Comparison of ENCODE assay signal across 18 cellular contexts in the genomic region with DNA sequence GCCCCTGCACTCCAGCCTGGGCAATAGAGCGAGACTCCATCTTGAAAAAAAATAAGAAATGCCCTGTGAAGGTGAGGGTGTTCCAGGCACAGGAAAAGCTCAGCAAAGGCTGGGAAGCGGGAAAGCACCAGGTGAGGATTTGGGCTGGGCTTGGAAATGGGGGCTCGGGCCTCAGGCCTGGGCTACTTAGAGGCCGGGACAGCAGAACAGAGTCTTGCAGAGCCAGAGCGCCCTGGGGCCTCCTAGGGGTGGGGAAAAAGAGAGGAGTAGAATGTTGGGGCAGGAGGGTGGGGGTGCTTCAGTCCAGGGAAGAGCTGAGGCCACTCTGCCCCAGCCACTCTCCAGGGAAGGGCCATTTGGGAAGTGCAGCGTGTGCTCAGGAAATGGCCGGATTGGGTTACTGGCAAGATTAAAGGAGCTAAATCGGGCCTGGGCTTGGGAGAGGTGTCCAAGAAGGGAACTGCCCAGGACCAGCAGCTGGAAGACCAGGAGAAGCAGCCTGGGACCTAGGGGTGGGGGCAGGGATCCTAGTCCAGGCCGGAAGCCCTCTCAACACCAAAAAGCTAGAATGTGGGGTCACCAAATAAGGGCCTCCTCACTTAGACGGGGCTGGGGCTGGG. TPM values are rescaled to one million over a fixed set of nuclear protein-coding genes. Genes with fewer than 3 reads are reported as not detected.
DNase-seq lines count a peak whose midpoint lies in the region; ATAC-seq and TF ChIP-seq lines count a peak whose summit lies in the region.
"Had no signal": no experiment of that assay in that cellular context is flagged by ENCODE, and none has a peak within 500 bp of the region (broad histone marks: within the 10 kb centered on the region; RNA-seq: fewer than 3 reads in every experiment).

No MANE protein-coding gene starts in this region.

- peaks cover 0 to 9% (median 0%) of the 10 kb centered on the region in 5 experiments for H3K9me3 Mint-ChIP-seq in brain
- H3K9me3 Mint-ChIP-seq in stimulated activated memory B cell treated with anti-CD40 and anti-IgM and Interleukin-4, amounts not matched to agents 10 μg/mL and 1 μg/mL and 100 μg/mL, for 72 hours, result no peaks in the 10 kb centered on the region
- H3K9me3 Mint-ChIP-seq: activated naive CD4-positive, alpha-beta T cell treated with anti-CD3 and anti-CD28 coated beads, Interleukin-2, amount 10 ng/mL, durations not matched to agents 7 days and 5 days; T-helper 2 cell treated with Interferon-gamma antibody and Interleukin-4, amounts not matched to agents 5 μg/mL and 100 μg/mL, for 36 hours had no signal

- H2AFZ ChIP-seq in osteoblast (ENCODE audit: low read length), result peak overlapping the region; percentile 59

- intact Hi-C loops in left ventricle myocardium inferior (cut with micrococcal nuclease), result loop anchor here (5.0 kb wide), 1 partner anchor 128 kb away; no protein-coding TSS in a partner anchor
- intact Hi-C loops in vagina (cut with DNase I), result loop anchor here (2.0 kb wide), 1 partner anchor 122 kb away; no protein-coding TSS in a partner anchor

- H3K4me1 ChIP-seq in left ventricle myocardium inferior, result peaks cover 57% of the 10 kb centered on the region
- H3K4me1 ChIP-seq in osteoblast (ENCODE audit: insufficient read depth, low read length), result peaks cover 24% of the 10 kb centered on the region
- H3K4me1 ChIP-seq in vagina, result no peaks in the 10 kb centered on the region

- TF ChIP-seq CTCF in brain (conservative IDR thresholded peaks at IDR 0.05) (no peak), left ventricle myocardium inferior (IDR thresholded peaks at IDR 0.05; ENCODE audit: borderline replicate concordance) (peak; percentile 15), osteoblast (IDR thresholded peaks at IDR 0.05; ENCODE audit: extremely low read depth, low read depth, low read length) (no peak), vagina (IDR thresholded peaks at IDR 0.05) (no peak), GM10266 (IDR thresholded peaks at IDR 0.05; ENCODE audit: control insufficient read depth, insufficient read depth, low read depth, missing control alignments) (no peak)

- peak overlapping the region in 1 of 5 experiments; percentile 39 for H3K4me3 Mint-ChIP-seq in brain
- no peak overlapping the region for H3K4me3 Mint-ChIP-seq in stimulated activated memory B cell treated with anti-CD40 and anti-IgM and Interleukin-4, amounts not matched to agents 10 μg/mL and 1 μg/mL and 100 μg/mL, for 72 hours
- H3K4me3 Mint-ChIP-seq: activated naive CD4-positive, alpha-beta T cell treated with anti-CD3 and anti-CD28 coated beads, Interleukin-2, amount 10 ng/mL, durations not matched to agents 7 days and 5 days; T-helper 2 cell treated with Interferon-gamma antibody and Interleukin-4, amounts not matched to agents 5 μg/mL and 100 μg/mL, for 36 hours had no signal

- no peaks in the 10 kb centered on the region for H3K36me3 Mint-ChIP-seq in brain
- H3K36me3 Mint-ChIP-seq in stimulated activated memory B cell treated with anti-CD40 and anti-IgM and Interleukin-4, amounts not matched to agents 10 μg/mL and 1 μg/mL and 100 μg/mL, for 72 hours, result no peaks in the 10 kb centered on the region
- H3K36me3 Mint-ChIP-seq: activated naive CD4-positive, alpha-beta T cell treated with anti-CD3 and anti-CD28 coated beads, Interleukin-2, amount 10 ng/mL, durations not matched to agents 7 days and 5 days had no signal

- H3K4me3 ChIP-seq in left ventricle myocardium inferior (peak overlapping the region; percentile 51), osteoblast (ENCODE audit: insufficient read depth, low read length) (no peak overlapping the region), vagina (no peak overlapping the region)
- H3K4me3 ChIP-seq: SJSA1 had no signal

- H3K27ac ChIP-seq in left ventricle myocardium inferior (replicated peaks) (peak overlapping the region; percentile 96), osteoblast (ENCODE audit: low read depth, low read length) (no peak overlapping the region), vagina (peak overlapping the region; percentile 59)
- H3K27ac ChIP-seq: SJSA1 had no signal

- no peak for DNase-seq in left ventricle myocardium inferior
- peak; percentile 57 for DNase-seq in osteoblast (ENCODE audit: insufficient read length, low spot score, missing footprints)
- DNase-seq in vagina (ENCODE audit: extremely low spot score in 2 of 2), result no peak
- no peak for DNase-seq in activated CD8-positive, alpha-beta memory T cell treated with anti-CD3 and anti-CD28 coated beads for 24 hours
- DNase-seq in GM10266 (ENCODE audit: extremely low spot score), result no peak
- DNase-seq: activated CD4-positive, alpha-beta T cell treated with anti-CD3 and anti-CD28 coated beads for 1 hour; activated CD8-positive, alpha-beta memory T cell treated with anti-CD3 and anti-CD28 coated beads, Interleukin-2, amount 50 U/mL, for 4 hours; activated naive CD4-positive, alpha-beta T cell treated with anti-CD3 and anti-CD28 coated beads, Interleukin-2, amount 10 ng/mL, durations not matched to agents 7 days and 5 days; hippocampal formation; MM.1S; NCI-H1694 treated with DMSO at 0.1 percent for 48 hours; NCI-H510A had no signal

- peaks cover 17% of the 10 kb centered on the region for H3K27me3 Mint-ChIP-seq in brain
- peaks cover 73% of the 10 kb centered on the region for H3K27me3 Mint-ChIP-seq in stimulated activated memory B cell treated with anti-CD40 and anti-IgM and Interleukin-4, amounts not matched to agents 10 μg/mL and 1 μg/mL and 100 μg/mL, for 72 hours

- H3K4me2 ChIP-seq in osteoblast (ENCODE audit: insufficient read depth, low read length), result no peak overlapping the region

- peak overlapping the region in 3 of 5 experiments; percentile 79 to 91 (median 80) for H3K27ac Mint-ChIP-seq in brain
- no peak overlapping the region for H3K27ac Mint-ChIP-seq in stimulated activated memory B cell treated with anti-CD40 and anti-IgM and Interleukin-4, amounts not matched to agents 10 μg/mL and 1 μg/mL and 100 μg/mL, for 72 hours
- H3K27ac Mint-ChIP-seq: activated naive CD4-positive, alpha-beta T cell treated with anti-CD3 and anti-CD28 coated beads, Interleukin-2, amount 10 ng/mL, durations not matched to agents 7 days and 5 days; T-helper 2 cell treated with Interferon-gamma antibody and Interleukin-4, amounts not matched to agents 5 μg/mL and 100 μg/mL, for 36 hours had no signal

- H3K79me2 ChIP-seq in osteoblast (ENCODE audit: insufficient read depth, low read length), result no peaks in the 10 kb centered on the region

- H3K36me3 ChIP-seq in left ventricle myocardium inferior, result no peaks in the 10 kb centered on the region
- H3K36me3 ChIP-seq in osteoblast (ENCODE audit: insufficient read depth, low read length), result no peaks in the 10 kb centered on the region
- no peaks in the 10 kb centered on the region for H3K36me3 ChIP-seq in vagina
- H3K36me3 ChIP-seq: SJSA1 had no signal

- no peaks in the 10 kb centered on the region for H3K9me3 ChIP-seq in left ventricle myocardium inferior (replicated peaks)
- no peaks in the 10 kb centered on the region for H3K9me3 ChIP-seq in osteoblast (ENCODE audit: low read depth, low read length)
- H3K9me3 ChIP-seq in vagina, result no peaks in the 10 kb centered on the region
- H3K9me3 ChIP-seq: SJSA1 had no signal

- TF ChIP-seq POLR2A in vagina (IDR thresholded peaks at IDR 0.05), result no peak

- ATAC-seq in stimulated activated memory B cell treated with anti-CD40 and anti-IgM and Interleukin-4, amounts not matched to agents 10 μg/mL and 1 μg/mL and 100 μg/mL, for 72 hours, result no peak
- ATAC-seq: HCT116 had no signal

- H3K27me3 ChIP-seq in left ventricle myocardium inferior (ENCODE audit: low read depth) (peaks cover 14% of the 10 kb centered on the region), osteoblast (ENCODE audit: insufficient read depth, low read length) (no peaks in the 10 kb centered on the region), vagina (no peaks in the 10 kb centered on the region)
- H3K27me3 ChIP-seq: SJSA1 had no signal

- H3K4me1 Mint-ChIP-seq in brain, result peaks cover 71% of the 10 kb centered on the region
- no peaks in the 10 kb centered on the region for H3K4me1 Mint-ChIP-seq in stimulated activated memory B cell treated with anti-CD40 and anti-IgM and Interleukin-4, amounts not matched to agents 10 μg/mL and 1 μg/mL and 100 μg/mL, for 72 hours
- H3K4me1 Mint-ChIP-seq: activated naive CD4-positive, alpha-beta T cell treated with anti-CD3 and anti-CD28 coated beads, Interleukin-2, amount 10 ng/mL, durations not matched to agents 7 days and 5 days had no signal

- H4K20me1 ChIP-seq in osteoblast (ENCODE audit: insufficient read depth, low read length), result no peaks in the 10 kb centered on the region

RNA-seq across cellular contexts. Expression of gene DES, which starts 13.8 kb away (rescaled TPM):
- 9.7 TPM for polyA plus RNA-seq in brain (ENCODE audit: insufficient read depth, low read depth, low replicate concordance)
- 15,954 TPM for total RNA-seq in left ventricle myocardium inferior
- total RNA-seq in osteoblast, result 0.72 and 1.2 TPM in 2 replicates
- total RNA-seq in vagina, result 883 TPM
- total RNA-seq: HT1080 had no signal

RNA-seq across cellular contexts. Expression of gene DNPEP, which starts 16.7 kb away (rescaled TPM):
- polyA plus RNA-seq in brain (ENCODE audit: insufficient read depth, low read depth, low replicate concordance), result 43.5 TPM
- total RNA-seq in left ventricle myocardium inferior (73.0 TPM), osteoblast (60.7 and 67.3 TPM in 2 replicates), vagina (62.9 TPM)

RNA-seq across cellular contexts. Expression of gene SPEG, which starts 30.2 kb away (rescaled TPM):
- 26.3 TPM for polyA plus RNA-seq in brain (ENCODE audit: insufficient read depth, low read depth, low replicate concordance)
- 145 TPM for total RNA-seq in left ventricle myocardium inferior
- 24.2 and 26.4 TPM in 2 replicates for total RNA-seq in osteoblast
- 28.2 TPM for total RNA-seq in vagina

Comparison
In these comparisons a context has a peak if more than half of its experiments do, and no peak if none do; other contexts are left out.
1. RNA of gene DES, which starts 13.8 kb away (total RNA-seq): 15,954 TPM in left ventricle myocardium inferior (single experiment) and 883 TPM in vagina (single experiment); 0.72 to 1.2 TPM in osteoblast; every median in the first group is over 100 times any median in the second.